Comparison of ENCODE assay signal across 1 cellular context in genomic region chr1:32197837-32198236, GRCh38.
TF ChIP-seq lines count a peak whose summit lies in the region.

No MANE protein-coding gene starts in this region.

TF ChIP-seq in GM23338, 12 proteins besides CTCF, POLR2A, EP300 and RAD21 (continued from another document):
- TF ChIP-seq, protein P1, sequence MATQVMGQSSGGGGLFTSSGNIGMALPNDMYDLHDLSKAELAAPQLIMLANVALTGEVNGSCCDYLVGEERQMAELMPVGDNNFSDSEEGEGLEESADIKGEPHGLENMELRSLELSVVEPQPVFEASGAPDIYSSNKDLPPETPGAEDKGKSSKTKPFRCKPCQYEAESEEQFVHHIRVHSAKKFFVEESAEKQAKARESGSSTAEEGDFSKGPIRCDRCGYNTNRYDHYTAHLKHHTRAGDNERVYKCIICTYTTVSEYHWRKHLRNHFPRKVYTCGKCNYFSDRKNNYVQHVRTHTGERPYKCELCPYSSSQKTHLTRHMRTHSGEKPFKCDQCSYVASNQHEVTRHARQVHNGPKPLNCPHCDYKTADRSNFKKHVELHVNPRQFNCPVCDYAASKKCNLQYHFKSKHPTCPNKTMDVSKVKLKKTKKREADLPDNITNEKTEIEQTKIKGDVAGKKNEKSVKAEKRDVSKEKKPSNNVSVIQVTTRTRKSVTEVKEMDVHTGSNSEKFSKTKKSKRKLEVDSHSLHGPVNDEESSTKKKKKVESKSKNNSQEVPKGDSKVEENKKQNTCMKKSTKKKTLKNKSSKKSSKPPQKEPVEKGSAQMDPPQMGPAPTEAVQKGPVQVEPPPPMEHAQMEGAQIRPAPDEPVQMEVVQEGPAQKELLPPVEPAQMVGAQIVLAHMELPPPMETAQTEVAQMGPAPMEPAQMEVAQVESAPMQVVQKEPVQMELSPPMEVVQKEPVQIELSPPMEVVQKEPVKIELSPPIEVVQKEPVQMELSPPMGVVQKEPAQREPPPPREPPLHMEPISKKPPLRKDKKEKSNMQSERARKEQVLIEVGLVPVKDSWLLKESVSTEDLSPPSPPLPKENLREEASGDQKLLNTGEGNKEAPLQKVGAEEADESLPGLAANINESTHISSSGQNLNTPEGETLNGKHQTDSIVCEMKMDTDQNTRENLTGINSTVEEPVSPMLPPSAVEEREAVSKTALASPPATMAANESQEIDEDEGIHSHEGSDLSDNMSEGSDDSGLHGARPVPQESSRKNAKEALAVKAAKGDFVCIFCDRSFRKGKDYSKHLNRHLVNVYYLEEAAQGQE (IDR thresholded peaks at IDR 0.05; ENCODE audit: unreplicated experiment): no peak
- TF ChIP-seq STAT1 (IDR thresholded peaks at IDR 0.05; ENCODE audit: unreplicated experiment) (no peak), ZNF114 (CRISPR knock-in tag; IDR thresholded peaks at IDR 0.05) (no peak), ZNF331 (CRISPR knock-in tag; IDR thresholded peaks at IDR 0.05; ENCODE audit: low read depth) (no peak), JUNB (IDR thresholded peaks at IDR 0.05; ENCODE audit: unreplicated experiment) (no peak), CREB1 (CRISPR knock-in tag; IDR thresholded peaks at IDR 0.05; ENCODE audit: low read depth) (no peak), EZH2phosphoT487 (IDR thresholded peaks at IDR 0.05; ENCODE audit: unreplicated experiment) (no peak), POLR2AphosphoS5 (IDR thresholded peaks at IDR 0.05; ENCODE audit: low read depth) (no peak)
- TF ChIP-seq, protein P2, sequence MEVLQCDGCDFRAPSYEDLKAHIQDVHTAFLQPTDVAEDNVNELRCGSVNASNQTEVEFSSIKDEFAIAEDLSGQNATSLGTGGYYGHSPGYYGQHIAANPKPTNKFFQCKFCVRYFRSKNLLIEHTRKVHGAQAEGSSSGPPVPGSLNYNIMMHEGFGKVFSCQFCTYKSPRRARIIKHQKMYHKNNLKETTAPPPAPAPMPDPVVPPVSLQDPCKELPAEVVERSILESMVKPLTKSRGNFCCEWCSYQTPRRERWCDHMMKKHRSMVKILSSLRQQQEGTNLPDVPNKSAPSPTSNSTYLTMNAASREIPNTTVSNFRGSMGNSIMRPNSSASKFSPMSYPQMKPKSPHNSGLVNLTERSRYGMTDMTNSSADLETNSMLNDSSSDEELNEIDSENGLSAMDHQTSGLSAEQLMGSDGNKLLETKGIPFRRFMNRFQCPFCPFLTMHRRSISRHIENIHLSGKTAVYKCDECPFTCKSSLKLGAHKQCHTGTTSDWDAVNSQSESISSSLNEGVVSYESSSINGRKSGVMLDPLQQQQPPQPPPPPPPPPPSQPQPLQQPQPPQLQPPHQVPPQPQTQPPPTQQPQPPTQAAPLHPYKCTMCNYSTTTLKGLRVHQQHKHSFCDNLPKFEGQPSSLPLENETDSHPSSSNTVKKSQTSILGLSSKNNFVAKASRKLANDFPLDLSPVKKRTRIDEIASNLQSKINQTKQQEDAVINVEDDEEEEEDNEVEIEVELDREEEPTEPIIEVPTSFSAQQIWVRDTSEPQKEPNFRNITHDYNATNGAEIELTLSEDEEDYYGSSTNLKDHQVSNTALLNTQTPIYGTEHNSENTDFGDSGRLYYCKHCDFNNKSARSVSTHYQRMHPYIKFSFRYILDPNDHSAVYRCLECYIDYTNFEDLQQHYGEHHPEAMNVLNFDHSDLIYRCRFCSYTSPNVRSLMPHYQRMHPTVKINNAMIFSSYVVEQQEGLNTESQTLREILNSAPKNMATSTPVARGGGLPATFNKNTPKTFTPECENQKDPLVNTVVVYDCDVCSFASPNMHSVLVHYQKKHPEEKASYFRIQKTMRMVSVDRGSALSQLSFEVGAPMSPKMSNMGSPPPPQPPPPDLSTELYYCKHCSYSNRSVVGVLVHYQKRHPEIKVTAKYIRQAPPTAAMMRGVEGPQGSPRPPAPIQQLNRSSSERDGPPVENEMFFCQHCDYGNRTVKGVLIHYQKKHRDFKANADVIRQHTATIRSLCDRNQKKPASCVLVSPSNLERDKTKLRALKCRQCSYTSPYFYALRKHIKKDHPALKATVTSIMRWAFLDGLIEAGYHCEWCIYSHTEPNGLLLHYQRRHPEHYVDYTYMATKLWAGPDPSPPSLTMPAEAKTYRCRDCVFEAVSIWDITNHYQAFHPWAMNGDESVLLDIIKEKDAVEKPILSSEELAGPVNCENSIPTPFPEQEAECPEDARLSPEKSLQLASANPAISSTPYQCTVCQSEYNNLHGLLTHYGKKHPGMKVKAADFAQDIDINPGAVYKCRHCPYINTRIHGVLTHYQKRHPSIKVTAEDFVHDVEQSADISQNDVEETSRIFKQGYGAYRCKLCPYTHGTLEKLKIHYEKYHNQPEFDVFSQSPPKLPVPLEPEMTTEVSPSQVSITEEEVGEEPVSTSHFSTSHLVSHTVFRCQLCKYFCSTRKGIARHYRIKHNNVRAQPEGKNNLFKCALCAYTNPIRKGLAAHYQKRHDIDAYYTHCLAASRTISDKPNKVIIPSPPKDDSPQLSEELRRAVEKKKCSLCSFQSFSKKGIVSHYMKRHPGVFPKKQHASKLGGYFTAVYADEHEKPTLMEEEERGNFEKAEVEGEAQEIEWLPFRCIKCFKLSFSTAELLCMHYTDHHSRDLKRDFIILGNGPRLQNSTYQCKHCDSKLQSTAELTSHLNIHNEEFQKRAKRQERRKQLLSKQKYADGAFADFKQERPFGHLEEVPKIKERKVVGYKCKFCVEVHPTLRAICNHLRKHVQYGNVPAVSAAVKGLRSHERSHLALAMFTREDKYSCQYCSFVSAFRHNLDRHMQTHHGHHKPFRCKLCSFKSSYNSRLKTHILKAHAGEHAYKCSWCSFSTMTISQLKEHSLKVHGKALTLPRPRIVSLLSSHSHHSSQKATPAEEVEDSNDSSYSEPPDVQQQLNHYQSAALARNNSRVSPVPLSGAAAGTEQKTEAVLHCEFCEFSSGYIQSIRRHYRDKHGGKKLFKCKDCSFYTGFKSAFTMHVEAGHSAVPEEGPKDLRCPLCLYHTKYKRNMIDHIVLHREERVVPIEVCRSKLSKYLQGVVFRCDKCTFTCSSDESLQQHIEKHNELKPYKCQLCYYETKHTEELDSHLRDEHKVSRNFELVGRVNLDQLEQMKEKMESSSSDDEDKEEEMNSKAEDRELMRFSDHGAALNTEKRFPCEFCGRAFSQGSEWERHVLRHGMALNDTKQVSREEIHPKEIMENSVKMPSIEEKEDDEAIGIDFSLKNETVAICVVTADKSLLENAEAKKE (CRISPR knock-in tag; IDR thresholded peaks at IDR 0.05): no peak
- TF ChIP-seq, protein P3, sequence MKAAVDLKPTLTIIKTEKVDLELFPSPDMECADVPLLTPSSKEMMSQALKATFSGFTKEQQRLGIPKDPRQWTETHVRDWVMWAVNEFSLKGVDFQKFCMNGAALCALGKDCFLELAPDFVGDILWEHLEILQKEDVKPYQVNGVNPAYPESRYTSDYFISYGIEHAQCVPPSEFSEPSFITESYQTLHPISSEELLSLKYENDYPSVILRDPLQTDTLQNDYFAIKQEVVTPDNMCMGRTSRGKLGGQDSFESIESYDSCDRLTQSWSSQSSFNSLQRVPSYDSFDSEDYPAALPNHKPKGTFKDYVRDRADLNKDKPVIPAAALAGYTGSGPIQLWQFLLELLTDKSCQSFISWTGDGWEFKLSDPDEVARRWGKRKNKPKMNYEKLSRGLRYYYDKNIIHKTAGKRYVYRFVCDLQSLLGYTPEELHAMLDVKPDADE (IDR thresholded peaks at IDR 0.05): no peak
